Comparison of ENCODE assay signal across 20 cellular contexts in genomic region chr19:46741447-46741846, GRCh38.
"Had no signal": no experiment of that assay in that cellular context is flagged by ENCODE, and none has a peak within 500 bp of the region (broad histone marks: within the 10 kb centered on the region; RNA-seq: fewer than 3 reads in every experiment).

No MANE protein-coding gene starts in this region.

- H3K9me3 Mint-ChIP-seq: activated naive CD8-positive, alpha-beta T cell treated with anti-CD3 and anti-CD28 coated beads, Interleukin-2, amount 50 U/mL, for 24 hours; nephron; stimulated activated naive B cell treated with anti-CD40 and anti-IgM and Interleukin-4, amounts not matched to agents 10 μg/mL and 1 μg/mL and 100 μg/mL, for 72 hours; T-cell had no signal

- H3K27ac Mint-ChIP-seq: activated CD8-positive, alpha-beta T cell treated with anti-CD3 and anti-CD28 coated beads, Interleukin-2, amount 10 ng/mL, durations not matched to agents 7 days and 5 days; activated naive CD8-positive, alpha-beta T cell treated with anti-CD3 and anti-CD28 coated beads, Interleukin-2, amount 50 U/mL, for 24 hours; stimulated activated naive B cell treated with anti-CD40 and anti-IgM and Interleukin-4, amounts not matched to agents 10 μg/mL and 1 μg/mL and 100 μg/mL, for 72 hours had no signal

- ATAC-seq: activated CD8-positive, alpha-beta T cell treated with anti-CD3 and anti-CD28 coated beads, Interleukin-2, amount 10 ng/mL, durations not matched to agents 7 days and 5 days; activated naive CD8-positive, alpha-beta T cell treated with anti-CD3 and anti-CD28 coated beads, Interleukin-2, amount 50 U/mL, for 24 hours; heart left ventricle; left lung; stimulated activated naive B cell treated with anti-CD40 and anti-IgM and Interleukin-4, amounts not matched to agents 10 μg/mL and 1 μg/mL and 100 μg/mL, for 72 hours; T-cell had no signal

- H3K9me3 ChIP-seq: esophagus squamous epithelium, heart left ventricle, left lung, ovary, upper lobe of left lung had no signal

- H3K27me3 Mint-ChIP-seq: activated naive CD8-positive, alpha-beta T cell treated with anti-CD3 and anti-CD28 coated beads, Interleukin-2, amount 50 U/mL, for 24 hours; stimulated activated naive B cell treated with anti-CD40 and anti-IgM and Interleukin-4, amounts not matched to agents 10 μg/mL and 1 μg/mL and 100 μg/mL, for 72 hours; T-cell had no signal

- H3K4me3 Mint-ChIP-seq: activated CD8-positive, alpha-beta T cell treated with anti-CD3 and anti-CD28 coated beads, Interleukin-2, amount 10 ng/mL, durations not matched to agents 7 days and 5 days; activated naive CD8-positive, alpha-beta T cell treated with anti-CD3 and anti-CD28 coated beads, Interleukin-2, amount 50 U/mL, for 24 hours; stimulated activated naive B cell treated with anti-CD40 and anti-IgM and Interleukin-4, amounts not matched to agents 10 μg/mL and 1 μg/mL and 100 μg/mL, for 72 hours; T-cell had no signal

- H3K27ac ChIP-seq: esophagus squamous epithelium, left lung, ovary, upper lobe of left lung, VCaP had no signal

- FAIRE-seq: endometrium, islet of Langerhans had no signal

- H3K36me3 ChIP-seq: ovary had no signal

- H3K27me3 ChIP-seq: esophagus squamous epithelium, heart left ventricle, left lung, ovary, upper lobe of left lung had no signal

- H3K4me3 ChIP-seq: esophagus squamous epithelium, heart left ventricle, left lung, ovary, upper lobe of left lung had no signal

- DNase-seq: activated CD4-positive, alpha-beta T cell treated with anti-CD3 and anti-CD28 coated beads for 4 hours; activated CD8-positive, alpha-beta memory T cell treated with anti-CD3 and anti-CD28 coated beads, Interleukin-2, amount 50 U/mL, for 48 hours; activated CD8-positive, alpha-beta T cell treated with anti-CD3 and anti-CD28 coated beads, Interleukin-2, amount 10 ng/mL, durations not matched to agents 7 days and 5 days; activated naive CD4-positive, alpha-beta T cell treated with Interleukin-2 at 50 U/mL for 16 hours; activated naive CD8-positive, alpha-beta T cell treated with anti-CD3 and anti-CD28 coated beads, Interleukin-2, amount 50 U/mL, for 24 hours; central memory CD4-positive, alpha-beta T cell; esophagus squamous epithelium; foreskin melanocyte; ovary; stimulated activated naive B cell treated with anti-CD40 and anti-IgM and Interleukin-4, amounts not matched to agents 10 μg/mL and 1 μg/mL and 100 μg/mL, for 72 hours; substantia nigra; T-cell; T1000; upper lobe of left lung had no signal
